In the genomic region with DNA sequence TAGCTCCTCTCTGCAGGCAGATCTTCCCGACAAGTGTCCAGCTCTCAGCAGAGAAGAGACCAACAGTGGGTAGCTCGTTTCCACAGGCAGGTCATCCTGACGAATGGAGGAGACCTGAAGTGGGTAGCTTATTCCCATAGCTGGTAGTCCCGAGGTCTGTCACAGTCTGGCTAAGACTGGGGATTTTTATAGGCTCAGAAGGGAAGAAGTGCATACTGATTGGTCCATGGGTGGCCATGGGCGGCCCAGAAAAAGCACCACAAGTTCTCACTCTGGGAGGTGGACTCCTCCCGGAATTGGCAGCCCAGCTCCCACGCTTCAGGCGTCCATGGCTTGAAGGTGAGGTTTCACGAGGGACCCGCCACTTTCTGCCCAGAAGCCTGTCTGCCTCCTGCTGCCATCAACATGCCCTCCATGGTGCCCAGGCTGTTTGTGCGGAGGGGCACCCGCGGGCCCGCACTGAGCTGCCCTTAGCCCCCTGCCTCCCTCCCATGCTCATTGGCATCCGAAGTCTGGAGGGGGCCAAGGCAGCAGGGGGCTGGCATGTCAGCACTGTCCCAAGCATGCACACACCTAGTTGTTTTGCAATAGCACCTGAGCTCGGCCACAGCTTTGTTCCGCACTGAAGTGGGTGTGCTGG, we compare ENCODE assay signal across 3 cellular contexts.
TF ChIP-seq lines count a peak whose summit lies in the region.

No MANE protein-coding gene starts in this region.

TF ChIP-seq in A549, 52 proteins besides CTCF, POLR2A, EP300 and RAD21:
- TF ChIP-seq ZSCAN20 (CRISPR knock-in tag; IDR thresholded peaks at IDR 0.05), result no peak
- TF ChIP-seq PHF8 (IDR thresholded peaks at IDR 0.05; ENCODE audit: borderline replicate concordance, low read depth), result no peak
- TF ChIP-seq RARB (CRISPR knock-in tag; IDR thresholded peaks at IDR 0.05), result no peak
- TF ChIP-seq, protein P1, sequence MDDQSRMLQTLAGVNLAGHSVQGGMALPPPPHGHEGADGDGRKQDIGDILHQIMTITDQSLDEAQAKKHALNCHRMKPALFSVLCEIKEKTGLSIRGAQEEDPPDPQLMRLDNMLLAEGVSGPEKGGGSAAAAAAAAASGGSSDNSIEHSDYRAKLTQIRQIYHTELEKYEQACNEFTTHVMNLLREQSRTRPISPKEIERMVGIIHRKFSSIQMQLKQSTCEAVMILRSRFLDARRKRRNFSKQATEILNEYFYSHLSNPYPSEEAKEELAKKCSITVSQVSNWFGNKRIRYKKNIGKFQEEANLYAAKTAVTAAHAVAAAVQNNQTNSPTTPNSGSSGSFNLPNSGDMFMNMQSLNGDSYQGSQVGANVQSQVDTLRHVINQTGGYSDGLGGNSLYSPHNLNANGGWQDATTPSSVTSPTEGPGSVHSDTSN (IDR thresholded peaks at IDR 0.05), result no peak
- no peak for TF ChIP-seq GATA3 (IDR thresholded peaks at IDR 0.05; ENCODE audit: borderline replicate concordance)
- TF ChIP-seq, protein P2, sequence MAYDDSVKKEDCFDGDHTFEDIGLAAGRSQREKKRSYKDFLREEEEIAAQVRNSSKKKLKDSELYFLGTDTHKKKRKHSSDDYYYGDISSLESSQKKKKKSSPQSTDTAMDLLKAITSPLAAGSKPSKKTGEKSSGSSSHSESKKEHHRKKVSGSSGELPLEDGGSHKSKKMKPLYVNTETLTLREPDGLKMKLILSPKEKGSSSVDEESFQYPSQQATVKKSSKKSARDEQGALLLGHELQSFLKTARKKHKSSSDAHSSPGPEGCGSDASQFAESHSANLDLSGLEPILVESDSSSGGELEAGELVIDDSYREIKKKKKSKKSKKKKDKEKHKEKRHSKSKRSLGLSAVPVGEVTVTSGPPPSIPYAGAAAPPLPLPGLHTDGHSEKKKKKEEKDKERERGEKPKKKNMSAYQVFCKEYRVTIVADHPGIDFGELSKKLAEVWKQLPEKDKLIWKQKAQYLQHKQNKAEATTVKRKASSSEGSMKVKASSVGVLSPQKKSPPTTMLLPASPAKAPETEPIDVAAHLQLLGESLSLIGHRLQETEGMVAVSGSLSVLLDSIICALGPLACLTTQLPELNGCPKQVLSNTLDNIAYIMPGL (CRISPR knock-in tag; IDR thresholded peaks at IDR 0.05; ENCODE audit: borderline replicate concordance), result no peak
- TF ChIP-seq TP53 (CRISPR knock-in tag; IDR thresholded peaks at IDR 0.05), result no peak
- no peak for TF ChIP-seq MAFK (IDR thresholded peaks at IDR 0.05; ENCODE audit: partially characterized antibody)
TF ChIP-seq in A549: peak in this region for 0.

TF ChIP-seq in GM23338, 12 proteins besides CTCF, POLR2A, EP300 and RAD21 (continues in another document):
- TF ChIP-seq EZH2 (IDR thresholded peaks at IDR 0.05; ENCODE audit: low read depth, unreplicated experiment) (no peak), CREB1 (CRISPR knock-in tag; IDR thresholded peaks at IDR 0.05; ENCODE audit: low read depth) (no peak), STAT1 (IDR thresholded peaks at IDR 0.05; ENCODE audit: unreplicated experiment) (no peak), POLR2AphosphoS5 (IDR thresholded peaks at IDR 0.05; ENCODE audit: low read depth) (no peak), EZH2phosphoT487 (IDR thresholded peaks at IDR 0.05; ENCODE audit: unreplicated experiment) (no peak)
- TF ChIP-seq, protein P3, sequence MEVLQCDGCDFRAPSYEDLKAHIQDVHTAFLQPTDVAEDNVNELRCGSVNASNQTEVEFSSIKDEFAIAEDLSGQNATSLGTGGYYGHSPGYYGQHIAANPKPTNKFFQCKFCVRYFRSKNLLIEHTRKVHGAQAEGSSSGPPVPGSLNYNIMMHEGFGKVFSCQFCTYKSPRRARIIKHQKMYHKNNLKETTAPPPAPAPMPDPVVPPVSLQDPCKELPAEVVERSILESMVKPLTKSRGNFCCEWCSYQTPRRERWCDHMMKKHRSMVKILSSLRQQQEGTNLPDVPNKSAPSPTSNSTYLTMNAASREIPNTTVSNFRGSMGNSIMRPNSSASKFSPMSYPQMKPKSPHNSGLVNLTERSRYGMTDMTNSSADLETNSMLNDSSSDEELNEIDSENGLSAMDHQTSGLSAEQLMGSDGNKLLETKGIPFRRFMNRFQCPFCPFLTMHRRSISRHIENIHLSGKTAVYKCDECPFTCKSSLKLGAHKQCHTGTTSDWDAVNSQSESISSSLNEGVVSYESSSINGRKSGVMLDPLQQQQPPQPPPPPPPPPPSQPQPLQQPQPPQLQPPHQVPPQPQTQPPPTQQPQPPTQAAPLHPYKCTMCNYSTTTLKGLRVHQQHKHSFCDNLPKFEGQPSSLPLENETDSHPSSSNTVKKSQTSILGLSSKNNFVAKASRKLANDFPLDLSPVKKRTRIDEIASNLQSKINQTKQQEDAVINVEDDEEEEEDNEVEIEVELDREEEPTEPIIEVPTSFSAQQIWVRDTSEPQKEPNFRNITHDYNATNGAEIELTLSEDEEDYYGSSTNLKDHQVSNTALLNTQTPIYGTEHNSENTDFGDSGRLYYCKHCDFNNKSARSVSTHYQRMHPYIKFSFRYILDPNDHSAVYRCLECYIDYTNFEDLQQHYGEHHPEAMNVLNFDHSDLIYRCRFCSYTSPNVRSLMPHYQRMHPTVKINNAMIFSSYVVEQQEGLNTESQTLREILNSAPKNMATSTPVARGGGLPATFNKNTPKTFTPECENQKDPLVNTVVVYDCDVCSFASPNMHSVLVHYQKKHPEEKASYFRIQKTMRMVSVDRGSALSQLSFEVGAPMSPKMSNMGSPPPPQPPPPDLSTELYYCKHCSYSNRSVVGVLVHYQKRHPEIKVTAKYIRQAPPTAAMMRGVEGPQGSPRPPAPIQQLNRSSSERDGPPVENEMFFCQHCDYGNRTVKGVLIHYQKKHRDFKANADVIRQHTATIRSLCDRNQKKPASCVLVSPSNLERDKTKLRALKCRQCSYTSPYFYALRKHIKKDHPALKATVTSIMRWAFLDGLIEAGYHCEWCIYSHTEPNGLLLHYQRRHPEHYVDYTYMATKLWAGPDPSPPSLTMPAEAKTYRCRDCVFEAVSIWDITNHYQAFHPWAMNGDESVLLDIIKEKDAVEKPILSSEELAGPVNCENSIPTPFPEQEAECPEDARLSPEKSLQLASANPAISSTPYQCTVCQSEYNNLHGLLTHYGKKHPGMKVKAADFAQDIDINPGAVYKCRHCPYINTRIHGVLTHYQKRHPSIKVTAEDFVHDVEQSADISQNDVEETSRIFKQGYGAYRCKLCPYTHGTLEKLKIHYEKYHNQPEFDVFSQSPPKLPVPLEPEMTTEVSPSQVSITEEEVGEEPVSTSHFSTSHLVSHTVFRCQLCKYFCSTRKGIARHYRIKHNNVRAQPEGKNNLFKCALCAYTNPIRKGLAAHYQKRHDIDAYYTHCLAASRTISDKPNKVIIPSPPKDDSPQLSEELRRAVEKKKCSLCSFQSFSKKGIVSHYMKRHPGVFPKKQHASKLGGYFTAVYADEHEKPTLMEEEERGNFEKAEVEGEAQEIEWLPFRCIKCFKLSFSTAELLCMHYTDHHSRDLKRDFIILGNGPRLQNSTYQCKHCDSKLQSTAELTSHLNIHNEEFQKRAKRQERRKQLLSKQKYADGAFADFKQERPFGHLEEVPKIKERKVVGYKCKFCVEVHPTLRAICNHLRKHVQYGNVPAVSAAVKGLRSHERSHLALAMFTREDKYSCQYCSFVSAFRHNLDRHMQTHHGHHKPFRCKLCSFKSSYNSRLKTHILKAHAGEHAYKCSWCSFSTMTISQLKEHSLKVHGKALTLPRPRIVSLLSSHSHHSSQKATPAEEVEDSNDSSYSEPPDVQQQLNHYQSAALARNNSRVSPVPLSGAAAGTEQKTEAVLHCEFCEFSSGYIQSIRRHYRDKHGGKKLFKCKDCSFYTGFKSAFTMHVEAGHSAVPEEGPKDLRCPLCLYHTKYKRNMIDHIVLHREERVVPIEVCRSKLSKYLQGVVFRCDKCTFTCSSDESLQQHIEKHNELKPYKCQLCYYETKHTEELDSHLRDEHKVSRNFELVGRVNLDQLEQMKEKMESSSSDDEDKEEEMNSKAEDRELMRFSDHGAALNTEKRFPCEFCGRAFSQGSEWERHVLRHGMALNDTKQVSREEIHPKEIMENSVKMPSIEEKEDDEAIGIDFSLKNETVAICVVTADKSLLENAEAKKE (CRISPR knock-in tag; IDR thresholded peaks at IDR 0.05), result no peak

TF ChIP-seq in K562, 482 proteins besides CTCF, POLR2A, EP300 and RAD21:
- no peak for TF ChIP-seq NFATC3 (IDR thresholded peaks at IDR 0.05)
- TF ChIP-seq ZSCAN32 (CRISPR knock-in tag; IDR thresholded peaks at IDR 0.05), result no peak
- no peak for TF ChIP-seq SREBF1 (IDR thresholded peaks at IDR 0.05; ENCODE audit: borderline replicate concordance, low read depth, low read length)
- TF ChIP-seq NCOA2 (IDR thresholded peaks at IDR 0.05; ENCODE audit: partially characterized antibody in 2 of 2), result no peak
- no peak for TF ChIP-seq MCM7 (IDR thresholded peaks at IDR 0.05)
- TF ChIP-seq TAF7 (tag; IDR thresholded peaks at IDR 0.05), result no peak
- TF ChIP-seq EZH2 (IDR thresholded peaks at IDR 0.05; ENCODE audit: borderline replicate concordance, low read depth, low read length), result no peak
- TF ChIP-seq ZNF830 (CRISPR knock-in tag; IDR thresholded peaks at IDR 0.05), result no peak
